ENCODE assay signal across 9 cellular contexts in the genomic region with DNA sequence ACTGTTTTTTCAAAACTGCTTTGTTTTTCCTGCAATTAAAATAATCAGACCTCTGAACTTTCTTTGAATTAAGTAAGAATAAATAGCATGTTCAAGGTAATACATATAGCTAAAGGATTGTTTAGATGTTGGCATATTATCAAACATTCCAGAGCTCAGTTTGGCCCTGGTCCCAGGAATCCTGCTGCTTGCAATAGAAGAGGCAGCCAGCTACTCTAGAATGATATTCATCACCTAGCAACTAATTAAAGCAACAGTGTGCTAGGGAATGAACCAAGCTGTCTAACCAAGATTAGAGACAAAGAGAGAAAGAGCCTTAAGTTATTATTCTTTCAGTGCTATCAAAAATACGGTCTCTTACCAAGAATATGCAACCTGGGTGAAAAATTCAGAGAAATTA.
DNase-seq lines count a peak whose midpoint lies in the region; TF ChIP-seq lines count a peak whose summit lies in the region.
"Had no signal": no experiment of that assay in that cellular context is flagged by ENCODE, and none has a peak within 500 bp of the region (broad histone marks: within the 10 kb centered on the region; RNA-seq: fewer than 3 reads in every experiment).

No MANE protein-coding gene starts in this region.

- no peak overlapping the region for H3K9ac ChIP-seq in trophoblast cell (ENCODE audit: low read length)

- no peak overlapping the region for H4K12ac ChIP-seq in trophoblast cell (ENCODE audit: low read depth, low read length)

- no peak overlapping the region for H3K4ac ChIP-seq in trophoblast cell (ENCODE audit: low read depth, low read length)

- H3K36me3 Mint-ChIP-seq in CD8-positive, alpha-beta memory T cell = peaks cover 0 to 1% (median 0%) of the 10 kb centered on the region in 3 donors

- H3K27me3 ChIP-seq in SJCRH30 (no peaks in the 10 kb centered on the region), trophoblast cell (ENCODE audit: insufficient read depth, low read length) (no peaks in the 10 kb centered on the region)
- H3K27me3 ChIP-seq in CD8-positive, alpha-beta memory T cell (ENCODE audit: insufficient read depth, low read length, poor library complexity, severe bottlenecking) = no peaks in the 10 kb centered on the region
- H3K27me3 ChIP-seq: esophagus muscularis mucosa had no signal

- H3K4me2 ChIP-seq in trophoblast cell (ENCODE audit: low read length) = no peak overlapping the region

- H3K36me3 ChIP-seq in SJCRH30 = no peaks in the 10 kb centered on the region
- H3K36me3 ChIP-seq in CD8-positive, alpha-beta memory T cell (ENCODE audit: insufficient read depth, low read length) = no peaks in the 10 kb centered on the region
- no peaks in the 10 kb centered on the region for H3K36me3 ChIP-seq in trophoblast cell (ENCODE audit: control insufficient read depth in 1 of 2, insufficient read depth in 2 of 2, low read length in 2 of 2)
- H3K36me3 ChIP-seq: esophagus muscularis mucosa had no signal

- no peak overlapping the region for H3K4me3 Mint-ChIP-seq in CD8-positive, alpha-beta memory T cell

- no peak overlapping the region for H2BK12ac ChIP-seq in trophoblast cell (ENCODE audit: low read length)

- H3K4me3 ChIP-seq in LNCaP clone FGC (ENCODE audit: low read depth, low read length) = no peak overlapping the region
- no peak overlapping the region for H3K4me3 ChIP-seq in SJCRH30
- no peak overlapping the region for H3K4me3 ChIP-seq in CD8-positive, alpha-beta memory T cell (ENCODE audit: low read length)
- H3K4me3 ChIP-seq in trophoblast cell (ENCODE audit: low read depth, low read length) = no peak overlapping the region
- H3K4me3 ChIP-seq: esophagus muscularis mucosa had no signal

- no peak overlapping the region for H2BK120ac ChIP-seq in trophoblast cell (ENCODE audit: insufficient read depth, low read length, poor library complexity)

- no peak overlapping the region for H2AFZ ChIP-seq in trophoblast cell (ENCODE audit: insufficient read depth, low read length, poor library complexity)

- H3K14ac ChIP-seq in trophoblast cell (ENCODE audit: low read length) = no peak overlapping the region

- POLR2A ChIA-PET in CD8-positive, alpha-beta memory T cell (lab: Charles Lee) = no interaction called here

- peaks cover 19% of the 10 kb centered on the region for H3K4me1 ChIP-seq in SJCRH30
- H3K4me1 ChIP-seq in CD8-positive, alpha-beta memory T cell (ENCODE audit: insufficient read depth, low read length) = no peaks in the 10 kb centered on the region
- H3K4me1 ChIP-seq in trophoblast cell (ENCODE audit: control insufficient read depth in 1 of 2, insufficient read depth in 2 of 2, low read length in 2 of 2) = no peaks in the 10 kb centered on the region

- H3K4me1 Mint-ChIP-seq in CD8-positive, alpha-beta memory T cell = no peaks in the 10 kb centered on the region

- H2BK5ac ChIP-seq in trophoblast cell (ENCODE audit: low read depth, low read length, poor library complexity) = no peak overlapping the region

- WGBS in trophoblast cell (ENCODE audit: extremely low coverage, insufficient coverage, insufficient read length) = no CpG with 5 or more reads among the region's 1 CpG

- CTCF ChIA-PET in CD8-positive, alpha-beta memory T cell (lab: Charles Lee) = no interaction called here

- no peak overlapping the region for H3K18ac ChIP-seq in trophoblast cell (ENCODE audit: low read length)

- no peak overlapping the region for H3K27ac Mint-ChIP-seq in CD8-positive, alpha-beta memory T cell

- peaks cover 0 to 12% (median 5%) of the 10 kb centered on the region in 5 donors for H3K9me3 Mint-ChIP-seq in CD8-positive, alpha-beta memory T cell

- H2AK5ac ChIP-seq in trophoblast cell (ENCODE audit: low read length) = no peak overlapping the region

- H3K9me3 ChIP-seq in SJCRH30 (replicated peaks) (no peaks in the 10 kb centered on the region), trophoblast cell (ENCODE audit: insufficient read depth, low read depth, low read length) (no peaks in the 10 kb centered on the region)
- no peaks in the 10 kb centered on the region for H3K9me3 ChIP-seq in CD8-positive, alpha-beta memory T cell (ENCODE audit: low read length)
- H3K9me3 ChIP-seq: esophagus muscularis mucosa had no signal

- H3K27ac ChIP-seq in SJCRH30 (no peak overlapping the region), trophoblast cell (ENCODE audit: low read depth, low read length) (no peak overlapping the region)
- H3K27ac ChIP-seq in CD8-positive, alpha-beta memory T cell (ENCODE audit: low read depth, low read length) = no peak overlapping the region
- H3K27ac ChIP-seq: esophagus muscularis mucosa had no signal

- no peak for TF ChIP-seq CTCF in LNCaP clone FGC (IDR thresholded peaks at IDR 0.05; ENCODE audit: control insufficient read depth, extremely low read depth, insufficient read depth)

- H4K8ac ChIP-seq in trophoblast cell (ENCODE audit: low read depth, low read length) = no peak overlapping the region

- no peaks in the 10 kb centered on the region for H3K27me3 Mint-ChIP-seq in CD8-positive, alpha-beta memory T cell

- H3K23ac ChIP-seq in trophoblast cell (ENCODE audit: low read length) = no peak overlapping the region

- no peaks in the 10 kb centered on the region for H3K79me1 ChIP-seq in trophoblast cell (ENCODE audit: low read length)

- DNase-seq in LNCaP clone FGC (ENCODE audit: low read depth) (peak; percentile 83), SJCRH30 (peak; percentile 67 to 75), glomerular visceral epithelial cell (ENCODE audit: extremely low spot score) (peak; percentile 26), renal cortical epithelial cell (ENCODE audit: low read depth) (peak; percentile 78), trophoblast cell (no peak), SKM-1 treated with dmso at 0.1 percent for 144 hours (lab: John Stamatoyannopoulos, UW; ENCODE audit: unreplicated experiment) (no peak)
- no peak for DNase-seq in CD8-positive, alpha-beta memory T cell
- DNase-seq: activated gamma-delta T cell treated with Interleukin-2 at 50 U/mL for 16 hours had no signal

- H4K91ac ChIP-seq in trophoblast cell (ENCODE audit: low read depth, low read length) = no peak overlapping the region

- no peaks in the 10 kb centered on the region for H3K79me2 ChIP-seq in trophoblast cell (ENCODE audit: control insufficient read depth, insufficient read depth, low read length, poor library complexity)

Comparison
In these comparisons a context has a peak if more than half of its experiments do, and no peak if none do; other contexts are left out.
1. DNase-seq: peak in LNCaP clone FGC (single experiment), SJCRH30 (2 of 2), glomerular visceral epithelial cell (single experiment) and renal cortical epithelial cell (single experiment); none in CD8-positive, alpha-beta memory T cell (0 of 5), trophoblast cell (0 of 2) and SKM-1 treated with dmso at 0.1 percent for 144 hours (single experiment).